In genomic region chr22:34330432-34330831, GRCh38 we compare ENCODE assay signal across 9 cellular contexts.
"Had no signal": no experiment of that assay in that cellular context is flagged by ENCODE, and none has a peak within 500 bp of the region (broad histone marks: within the 10 kb centered on the region; RNA-seq: fewer than 3 reads in every experiment).

No MANE protein-coding gene starts in this region.

- H3K4me3 ChIP-seq: GM23248, HAP-1 had no signal

- H3K4me1 ChIP-seq: HAP-1 had no signal

- H3K27ac ChIP-seq: GM23248, HL-60, KMS-11 had no signal

- ATAC-seq: HCT116 had no signal

- H3K9ac ChIP-seq: GM23248, KMS-11 had no signal

- H3K4me2 ChIP-seq: KMS-11 had no signal

- H3K36me3 ChIP-seq: HAP-1 had no signal

- DNase-seq: GM23248, GOT3, H7, HFFc6, KBM-7 had no signal

- H2AFZ ChIP-seq: GM23248 had no signal

- H3K9me3 ChIP-seq: HAP-1 had no signal
